ENCODE assay signal across 14 cellular contexts in the genomic region with DNA sequence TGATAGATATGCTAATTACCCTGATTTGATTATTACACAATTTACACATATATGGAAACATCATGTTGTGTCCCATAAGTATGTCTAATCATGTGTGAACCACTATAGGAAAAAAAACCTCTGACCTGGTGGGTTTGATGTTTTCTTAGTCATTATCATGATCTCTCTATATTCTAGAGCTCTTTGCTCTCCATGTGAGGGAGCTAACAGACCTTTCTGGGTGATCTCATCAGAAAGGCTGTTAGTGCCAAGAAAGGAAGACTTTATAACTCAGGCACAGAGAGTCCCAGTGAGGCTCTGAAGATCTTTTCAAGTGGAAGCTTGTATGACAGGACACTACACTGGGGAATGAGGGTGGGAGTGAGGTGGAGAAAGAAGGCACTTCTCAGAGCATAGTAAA.
DNase-seq lines count a peak whose midpoint lies in the region; ATAC-seq, FAIRE-seq and TF ChIP-seq lines count a peak whose summit lies in the region.
"Had no signal": no experiment of that assay in that cellular context is flagged by ENCODE, and none has a peak within 500 bp of the region (broad histone marks: within the 10 kb centered on the region; RNA-seq: fewer than 3 reads in every experiment).

No MANE protein-coding gene starts in this region.

- no peak for TF ChIP-seq POLR2A in endothelial cell of umbilical vein (IDR thresholded peaks at IDR 0.05; ENCODE audit: low read depth, low read length)

- POLR2A ChIA-PET in endothelial cell of umbilical vein (lab: Charles Lee) = no interaction called here

- H3K9me1 ChIP-seq in endothelial cell of umbilical vein (replicated peaks; ENCODE audit: control insufficient read depth, extremely low read depth, insufficient read depth, low read length) = no peaks in the 10 kb centered on the region

- ATAC-seq in HG02588 (IDR thresholded peaks at IDR 0.05; ENCODE audit: unreplicated experiment) (no peak), HG03039 (IDR thresholded peaks at IDR 0.05; ENCODE audit: unreplicated experiment) (no peak), GM21447 (IDR thresholded peaks at IDR 0.05; ENCODE audit: unreplicated experiment) (no peak)
- ATAC-seq: activated T-cell treated with anti-CD3 and anti-CD28 coated beads, Interleukin-2, amount 50 U/mL, for 72 hours; right cardiac atrium had no signal

- no peak overlapping the region for H2AFZ ChIP-seq in endothelial cell of umbilical vein (ENCODE audit: low read depth, low read length)

- FAIRE-seq in endothelial cell of umbilical vein (lab: Jason Lieb, UNC) = no peak

- intact Hi-C loops in endothelial cell of umbilical vein (cut with micrococcal nuclease) = no loop called here

- no peak for TF ChIP-seq CTCF in endothelial cell of umbilical vein (IDR thresholded peaks at IDR 0.05; ENCODE audit: extremely low read depth in 1 of 2, insufficient read depth in 1 of 2, low read depth in 1 of 2, low read length in 2 of 2)

- DNase-seq in EH (ENCODE audit: low read depth) = peak; percentile 32
- DNase-seq in OCI-M1 (lab: John Stamatoyannopoulos, UW) = peak; percentile 52
- peak; percentile 58 for DNase-seq in endothelial cell of umbilical vein (ENCODE audit: low read depth, low spot score)
- DNase-seq in non-pigmented ciliary epithelial cell (ENCODE audit: low read depth) = peak; percentile 47
- DNase-seq in effector CD4-positive, alpha-beta T cell = no peak
- DNase-seq: activated T-cell treated with anti-CD3 and anti-CD28 coated beads, Interleukin-2, amount 50 U/mL, for 72 hours; Caco-2; heart left ventricle; NCI-H1417; right cardiac atrium had no signal

- no peaks in the 10 kb centered on the region for H4K20me1 ChIP-seq in endothelial cell of umbilical vein (replicated peaks; ENCODE audit: control insufficient read depth, extremely low read depth, insufficient read depth, low read length)

- no peaks in the 10 kb centered on the region for H3K9me3 ChIP-seq in endothelial cell of umbilical vein (replicated peaks; ENCODE audit: control insufficient read depth, insufficient read depth, low read length)
- H3K9me3 ChIP-seq: Caco-2, heart left ventricle, thoracic aorta had no signal

- no peak overlapping the region for H3K4me3 ChIP-seq in endothelial cell of umbilical vein (replicated peaks in 1 of 3; ENCODE audit: insufficient read depth in 1 of 3, low read depth in 1 of 3, low read length in 3 of 3)
- H3K4me3 ChIP-seq: heart left ventricle, thoracic aorta had no signal

- CTCF ChIA-PET in endothelial cell of umbilical vein (lab: Charles Lee) = interaction anchor here (0.8 to 1.3 kb wide), 3 partner anchors 10 to 373 kb away, joined by 3 to 18 read pairs (median 3); no protein-coding TSS in a partner anchor

- H3K9ac ChIP-seq in endothelial cell of umbilical vein (replicated peaks; ENCODE audit: extremely low read depth, insufficient read depth, low read length) = no peak overlapping the region

- no peak overlapping the region for H3K27ac ChIP-seq in endothelial cell of umbilical vein (ENCODE audit: insufficient read depth, low read depth, low read length)
- H3K27ac ChIP-seq: heart left ventricle, thoracic aorta had no signal

- peaks cover 5% of the 10 kb centered on the region for H3K4me1 ChIP-seq in endothelial cell of umbilical vein (ENCODE audit: control insufficient read depth, extremely low read depth, insufficient read depth, low read length)
- H3K4me1 ChIP-seq: Caco-2, heart left ventricle had no signal

- no peaks in the 10 kb centered on the region for H3K36me3 ChIP-seq in endothelial cell of umbilical vein (ENCODE audit: control insufficient read depth in 2 of 2, extremely low read depth in 1 of 2, insufficient read depth in 2 of 2, low read length in 2 of 2)
- H3K36me3 ChIP-seq: heart left ventricle, thoracic aorta had no signal

- dilution Hi-C loops in endothelial cell of umbilical vein (cut with MboI; ENCODE audit: extremely low pct_ligation_motif_present, low sequenced_read_pairs) = no loop called here

- H3K27me3 ChIP-seq in endothelial cell of umbilical vein (ENCODE audit: control insufficient read depth in 2 of 2, insufficient read depth in 2 of 2, low read length in 2 of 2) = no peaks in the 10 kb centered on the region
- H3K27me3 ChIP-seq: heart left ventricle had no signal

- H3K79me2 ChIP-seq in endothelial cell of umbilical vein (ENCODE audit: control insufficient read depth, insufficient read depth, low read length) = no peaks in the 10 kb centered on the region

- no TSS peak for BruUV-seq in endothelial cell of umbilical vein (replicated peaks; lab: Mats Ljungman, UMichigan)

- no peak overlapping the region for H3K4me2 ChIP-seq in endothelial cell of umbilical vein (ENCODE audit: insufficient read depth, low read length)

TF ChIP-seq in endothelial cell of umbilical vein, 7 proteins besides CTCF, POLR2A, EP300 and RAD21:
- TF ChIP-seq JUN (IDR thresholded peaks at IDR 0.05; ENCODE audit: borderline replicate concordance, insufficient read depth, insufficient read length, low read depth) (no peak), POLR2AphosphoS5 (IDR thresholded peaks at IDR 0.05; ENCODE audit: insufficient read depth, low read depth, low read length) (no peak), GATA2 (IDR thresholded peaks at IDR 0.05; ENCODE audit: insufficient read depth, insufficient read length, low read depth, low read length) (no peak), MYC (IDR thresholded peaks at IDR 0.05; ENCODE audit: low read depth, low read length) (no peak), EZH2 (IDR thresholded peaks at IDR 0.05; ENCODE audit: borderline replicate concordance, low read depth, low read length, severe bottlenecking) (no peak), FOS (IDR thresholded peaks at IDR 0.05; ENCODE audit: borderline replicate concordance, insufficient read depth, low read length) (no peak), MAX (IDR thresholded peaks at IDR 0.05; ENCODE audit: insufficient read depth, insufficient read length) (no peak)
